ENCODE assay signal across 20 cellular contexts in the genomic region with DNA sequence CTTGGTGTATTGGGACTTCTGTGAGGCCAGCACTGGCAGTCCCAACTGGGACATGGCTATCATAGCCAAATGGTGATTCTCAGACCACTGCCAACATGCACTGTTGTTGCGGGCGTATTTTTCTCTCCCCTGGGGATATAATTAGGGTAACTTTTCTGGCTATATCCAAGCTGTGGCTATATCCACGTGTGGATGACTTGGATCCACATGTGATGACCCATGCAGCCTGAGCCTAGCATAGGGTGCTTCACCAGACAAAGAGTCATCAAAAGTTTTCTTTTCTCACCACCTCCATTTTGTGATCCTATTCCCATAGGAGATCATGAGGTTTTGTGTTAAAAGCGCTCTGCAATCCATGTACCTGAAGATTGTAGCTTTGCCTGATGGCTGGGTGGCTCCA. TPM values are rescaled to one million over a fixed set of nuclear protein-coding genes. Genes with fewer than 3 reads are reported as not detected.
DNase-seq lines count a peak whose midpoint lies in the region; ATAC-seq and TF ChIP-seq lines count a peak whose summit lies in the region.
"Had no signal": no experiment of that assay in that cellular context is flagged by ENCODE, and none has a peak within 500 bp of the region (broad histone marks: within the 10 kb centered on the region; RNA-seq: fewer than 3 reads in every experiment).

No MANE protein-coding gene starts in this region.

- H3K27me3 ChIP-seq in sigmoid colon (peaks cover 0 to 28% (median 4%) of the 10 kb centered on the region in 3 donors), GM23338 (ENCODE audit: insufficient read depth) (no peaks in the 10 kb centered on the region)
- H3K27me3 ChIP-seq: BLaER1 treated with 17β-estradiol and CSF1 and Interleukin-3, amounts not matched to agents 10 nM and 100 nM had no signal

- no peaks in the 10 kb centered on the region for H3K36me3 ChIP-seq in sigmoid colon
- H3K36me3 ChIP-seq in GM23338 (ENCODE audit: insufficient read depth): no peaks in the 10 kb centered on the region
- H3K36me3 ChIP-seq: BLaER1 treated with 17β-estradiol and CSF1 and Interleukin-3, amounts not matched to agents 10 nM and 100 nM had no signal

- H3K9me3 ChIP-seq in sigmoid colon: peaks cover 0 to 2% (median 0%) of the 10 kb centered on the region in 4 donors

- no peak for ATAC-seq in left cardiac atrium
- ATAC-seq in GM23338: no peak
- no peak for ATAC-seq in stimulated activated effector memory CD8-positive, alpha-beta T cell treated with anti-CD3 and anti-CD28 coated beads, Interleukin-12 subunit alpha, Interleukin-12 subunit beta, amount 100 ng/mL, for 72 hours
- ATAC-seq: GM12878 had no signal

- H3F3A ChIP-seq in GM23338 (replicated peaks; ENCODE audit: low read depth): no peaks in the 10 kb centered on the region

- H4K20me1 ChIP-seq in GM23338 (replicated peaks; ENCODE audit: insufficient read depth): no peaks in the 10 kb centered on the region
- H4K20me1 ChIP-seq: BLaER1 treated with 17β-estradiol and CSF1 and Interleukin-3, amounts not matched to agents 10 nM and 100 nM had no signal

- no peaks in the 10 kb centered on the region for H3K9me2 ChIP-seq in GM23338 (ENCODE audit: insufficient read depth)

- TF ChIP-seq CTCF in sigmoid colon (IDR thresholded peaks at IDR 0.05) (no peak), GM23338 (conservative IDR thresholded peaks at IDR 0.05; ENCODE audit: low read depth in 2 of 2) (no peak)

- peaks cover 7% of the 10 kb centered on the region for H3K27me3 Mint-ChIP-seq in GM23338 (ENCODE audit: insufficient read depth, low read depth, poor library complexity)

- no peaks in the 10 kb centered on the region; the same call in 2 of the 3 replicates for H3K9me3 Mint-ChIP-seq in GM23338
- no peaks in the 10 kb centered on the region for H3K9me3 Mint-ChIP-seq in stimulated activated effector memory CD8-positive, alpha-beta T cell treated with anti-CD3 and anti-CD28 coated beads, Interleukin-12 subunit alpha, Interleukin-12 subunit beta, amount 100 ng/mL, for 72 hours

- no peak for TF ChIP-seq POLR2A in sigmoid colon (IDR thresholded peaks at IDR 0.05)

- peaks cover 4% of the 10 kb centered on the region; the same call in 2 of the 3 replicates for H3K4me1 Mint-ChIP-seq in GM23338
- no peaks in the 10 kb centered on the region for H3K4me1 Mint-ChIP-seq in stimulated activated effector memory CD8-positive, alpha-beta T cell treated with anti-CD3 and anti-CD28 coated beads, Interleukin-12 subunit alpha, Interleukin-12 subunit beta, amount 100 ng/mL, for 72 hours
- H3K4me1 Mint-ChIP-seq: B cell; CD4-positive, CD25-positive, alpha-beta regulatory T cell; CD8-positive, alpha-beta memory T cell had no signal

- H3K36me3 Mint-ChIP-seq in GM23338 (ENCODE audit: low read depth): no peaks in the 10 kb centered on the region
- no peaks in the 10 kb centered on the region for H3K36me3 Mint-ChIP-seq in stimulated activated effector memory CD8-positive, alpha-beta T cell treated with anti-CD3 and anti-CD28 coated beads, Interleukin-12 subunit alpha, Interleukin-12 subunit beta, amount 100 ng/mL, for 72 hours
- H3K36me3 Mint-ChIP-seq: CD4-positive, CD25-positive, alpha-beta regulatory T cell; CD8-positive, alpha-beta memory T cell; IgD-negative memory B cell had no signal

- no peaks in the 10 kb centered on the region for H3K79me2 ChIP-seq in GM23338 (replicated peaks; ENCODE audit: insufficient read depth)

- no peak for TF ChIP-seq EP300 in sigmoid colon (IDR thresholded peaks at IDR 0.05)

- no peak overlapping the region for H3K27ac Mint-ChIP-seq in GM23338
- H3K27ac Mint-ChIP-seq in stimulated activated effector memory CD8-positive, alpha-beta T cell treated with anti-CD3 and anti-CD28 coated beads, Interleukin-12 subunit alpha, Interleukin-12 subunit beta, amount 100 ng/mL, for 72 hours: no peak overlapping the region
- H3K27ac Mint-ChIP-seq: B cell; CD4-positive, CD25-positive, alpha-beta regulatory T cell; CD8-positive, alpha-beta memory T cell had no signal

- H3K4me3 ChIP-seq in sigmoid colon: no peak overlapping the region
- no peak overlapping the region for H3K4me3 ChIP-seq in GM23338
- H3K4me3 ChIP-seq: BLaER1 treated with 17β-estradiol and CSF1 and Interleukin-3, amounts not matched to agents 10 nM and 100 nM; GM12878 had no signal

- peak; percentile 7 for DNase-seq in cardiac septum (ENCODE audit: low spot score)
- DNase-seq in left cardiac atrium: no peak
- DNase-seq in islet precursor cell: peak; percentile 26
- DNase-seq in sigmoid colon: peak; percentile 12
- DNase-seq in GM23338 (ENCODE audit: low spot score): no peak
- DNase-seq in stimulated activated effector memory CD8-positive, alpha-beta T cell treated with anti-CD3 and anti-CD28 coated beads, Interleukin-12 subunit alpha, Interleukin-12 subunit beta, amount 100 ng/mL, for 72 hours (ENCODE audit: low spot score in 2 of 2): no peak
- DNase-seq: CD4-positive, CD25-positive, alpha-beta regulatory T cell; CD8-positive, alpha-beta memory T cell; COR-L47; DMS 273 treated with DMSO at 0.1 percent for 48 hours; DMS53; DND-41; EL; H7 had no signal

- intact Hi-C loops in cardiac septum (cut with DNase I): no loop called here
- intact Hi-C loops in left cardiac atrium (cut with DNase I): no loop called here
- intact Hi-C loops in sigmoid colon (cut with DNase I): no loop called here

- H3K4me1 ChIP-seq in sigmoid colon (no peaks in the 10 kb centered on the region), GM23338 (ENCODE audit: insufficient read depth) (no peaks in the 10 kb centered on the region)

- no peak overlapping the region for H3K4me2 ChIP-seq in GM23338
- H3K4me2 ChIP-seq: BLaER1 treated with 17β-estradiol and CSF1 and Interleukin-3, amounts not matched to agents 10 nM and 100 nM had no signal

- H2AFZ ChIP-seq in GM23338: no peak overlapping the region

- H3K4me3 Mint-ChIP-seq in GM23338: no peak overlapping the region
- H3K4me3 Mint-ChIP-seq in stimulated activated effector memory CD8-positive, alpha-beta T cell treated with anti-CD3 and anti-CD28 coated beads, Interleukin-12 subunit alpha, Interleukin-12 subunit beta, amount 100 ng/mL, for 72 hours: no peak overlapping the region
- H3K4me3 Mint-ChIP-seq: B cell; CD4-positive, CD25-positive, alpha-beta regulatory T cell; CD8-positive, alpha-beta memory T cell; IgD-negative memory B cell had no signal

- WGBS in sigmoid colon, 2 donors: 69 to 79% methylated on average over 4 of the region's 4 CpGs

- no peak overlapping the region for H3K27ac ChIP-seq in sigmoid colon
- H3K27ac ChIP-seq in GM23338 (ENCODE audit: low read depth): no peak overlapping the region
- H3K27ac ChIP-seq: BLaER1 treated with 17β-estradiol and CSF1 and Interleukin-3, amounts not matched to agents 10 nM and 100 nM had no signal

TF ChIP-seq in GM23338, 12 proteins besides CTCF, POLR2A, EP300 and RAD21:
- TF ChIP-seq, protein P1, sequence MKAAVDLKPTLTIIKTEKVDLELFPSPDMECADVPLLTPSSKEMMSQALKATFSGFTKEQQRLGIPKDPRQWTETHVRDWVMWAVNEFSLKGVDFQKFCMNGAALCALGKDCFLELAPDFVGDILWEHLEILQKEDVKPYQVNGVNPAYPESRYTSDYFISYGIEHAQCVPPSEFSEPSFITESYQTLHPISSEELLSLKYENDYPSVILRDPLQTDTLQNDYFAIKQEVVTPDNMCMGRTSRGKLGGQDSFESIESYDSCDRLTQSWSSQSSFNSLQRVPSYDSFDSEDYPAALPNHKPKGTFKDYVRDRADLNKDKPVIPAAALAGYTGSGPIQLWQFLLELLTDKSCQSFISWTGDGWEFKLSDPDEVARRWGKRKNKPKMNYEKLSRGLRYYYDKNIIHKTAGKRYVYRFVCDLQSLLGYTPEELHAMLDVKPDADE (IDR thresholded peaks at IDR 0.05): no peak
- TF ChIP-seq EZH2 (IDR thresholded peaks at IDR 0.05; ENCODE audit: low read depth, unreplicated experiment): no peak
- TF ChIP-seq CREB1 (CRISPR knock-in tag; IDR thresholded peaks at IDR 0.05; ENCODE audit: low read depth): no peak
- TF ChIP-seq ZNF331 (CRISPR knock-in tag; IDR thresholded peaks at IDR 0.05; ENCODE audit: low read depth): no peak
- TF ChIP-seq NANOG (IDR thresholded peaks at IDR 0.05; ENCODE audit: borderline replicate concordance): no peak

RNA-seq across cellular contexts. Expression of a gene that starts 51.2 kb away (rescaled TPM):
- total RNA-seq in cardiac septum (11.8 TPM), left cardiac atrium (10 to 100 TPM in 1 of 2 donors, 1 to 10 TPM in 1; 8.3 to 10.0 TPM), sigmoid colon (1 to 10 TPM; 7.5 to 9.1 (median 8.6) TPM)
- polyA plus RNA-seq in sigmoid colon (1 to 10 TPM; 3.9 to 4.2 (median 3.9) TPM), GM23338 (2016; fragmentation: Nextera tagmentation; extraction: Ambion mirVana) (not detected in 2 replicates)
- not detected in 2 replicates for total RNA-seq in GM23338 (2014; rRNA removed; shearing (Covaris generic))
- total RNA-seq: A172, G401 had no signal
- polyA plus RNA-seq: CD8-positive, alpha-beta memory T cell; GM12878 had no signal

Comparison
In these comparisons a context has a peak if more than half of its experiments do, and no peak if none do; other contexts are left out.
1. DNase-seq: peak in cardiac septum (single experiment), islet precursor cell (single experiment) and sigmoid colon (single experiment); none in left cardiac atrium (single experiment), GM23338 (single experiment) and stimulated activated effector memory CD8-positive, alpha-beta T cell treated with anti-CD3 and anti-CD28 coated beads, Interleukin-12 subunit alpha, Interleukin-12 subunit beta, amount 100 ng/mL, for 72 hours (0 of 2).